In the genomic region with DNA sequence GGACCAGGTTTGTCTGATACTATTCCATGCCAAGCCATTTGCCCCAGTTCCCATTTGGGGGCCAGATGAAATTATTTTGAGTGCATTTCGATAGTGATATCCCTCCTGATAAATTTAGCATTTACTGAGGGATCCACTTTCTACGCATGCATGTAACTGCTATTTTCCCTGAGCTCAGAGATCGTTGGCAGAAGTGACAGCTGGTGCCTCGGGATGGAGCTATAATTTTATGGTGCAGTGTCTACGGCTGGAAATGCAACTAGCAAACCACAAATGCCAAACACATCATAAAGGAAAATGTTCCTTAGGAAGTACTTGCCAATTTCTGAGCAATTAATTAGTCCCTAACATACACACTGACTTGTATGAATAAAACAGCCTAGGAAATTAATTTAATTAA, we compare ENCODE assay signal across 21 cellular contexts.
DNase-seq lines count a peak whose midpoint lies in the region; ATAC-seq, FAIRE-seq and TF ChIP-seq lines count a peak whose summit lies in the region.
"Had no signal": no experiment of that assay in that cellular context is flagged by ENCODE, and none has a peak within 500 bp of the region (broad histone marks: within the 10 kb centered on the region; RNA-seq: fewer than 3 reads in every experiment).

No MANE protein-coding gene starts in this region.

- H3K36me3 ChIP-seq in neural cell (ENCODE audit: insufficient read depth, low read length): no peaks in the 10 kb centered on the region
- H3K36me3 ChIP-seq in lower lobe of right lung: no peaks in the 10 kb centered on the region
- H3K36me3 ChIP-seq in pancreas: no peaks in the 10 kb centered on the region

- DNase-seq in D721Med (ENCODE audit: insufficient read length, low spot score) (no peak), LHCN-M2 (ENCODE audit: low read depth) (peak; percentile 64), NCI-H82 treated with DMSO at 0.1 percent for 48 hours (lab: John Stamatoyannopoulos, UW; ENCODE audit: unreplicated experiment) (peak; percentile 50), lower lobe of right lung (no peak), pancreas (no peak), cerebellum (ENCODE audit: low spot score) (no peak)
- DNase-seq: ACHN; AML-193; CD4-positive, CD25-positive, alpha-beta regulatory T cell; H7; IMR-90; Karpas-422; MM.1S; NCI-H1092 treated with DMSO at 0.1 percent for 48 hours; NCI-H2029; NCI-H526; NK-92 treated with Interleukin-12 subunit alpha and Interleukin-12 subunit beta, amount 100 ng/mL, for 24 hours; SHP77; T-helper 17 cell had no signal

- no peaks in the 10 kb centered on the region for H4K20me1 ChIP-seq in neural cell (ENCODE audit: insufficient read depth)

- H3K9me2 ChIP-seq in neural cell (ENCODE audit: insufficient read depth, low read length): no peaks in the 10 kb centered on the region

- peak; percentile 45 for TF ChIP-seq RAD21 in neural cell (conservative IDR thresholded peaks at IDR 0.05)

- H3K9me3 ChIP-seq in neural cell (ENCODE audit: low read length) (no peaks in the 10 kb centered on the region), lower lobe of right lung (no peaks in the 10 kb centered on the region), pancreas (no peaks in the 10 kb centered on the region)

- peak; percentile 43 for TF ChIP-seq EP300 in neural cell (conservative IDR thresholded peaks at IDR 0.05; ENCODE audit: poor library complexity, severe bottlenecking)

- no peaks in the 10 kb centered on the region for H3F3A ChIP-seq in neural cell (ENCODE audit: insufficient read depth, low read length, poor library complexity, severe bottlenecking)

- WGBS in pancreas, 2 donors: 63 to 69% methylated on average over 5 of the region's 5 CpGs

- no peaks in the 10 kb centered on the region for H3K79me2 ChIP-seq in neural cell (replicated peaks; ENCODE audit: insufficient read depth, low read length)

- no peak overlapping the region for H3K4me2 ChIP-seq in neural cell (ENCODE audit: low read length)

- H3K4me3 ChIP-seq in neural cell (ENCODE audit: low read length) (peak overlapping the region; percentile 11), lower lobe of right lung (no peak overlapping the region), pancreas (no peak overlapping the region)

- H3K27ac ChIP-seq in neural cell (ENCODE audit: low read length) (peak overlapping the region; percentile 4), lower lobe of right lung (no peak overlapping the region), pancreas (no peak overlapping the region)

- H3K9ac ChIP-seq in neural cell (ENCODE audit: low read length): no peak overlapping the region

- intact Hi-C loops in lower lobe of right lung (cut with DNase I) (no loop called here), pancreas (cut with DNase I) (no loop called here)

- FAIRE-seq in D721Med (lab: Jason Lieb, UNC) (peak; percentile 74), pancreas (lab: Jason Lieb, UNC) (no peak)
- FAIRE-seq: GM12892 had no signal

- TF ChIP-seq CTCF in D721Med (IDR thresholded peaks at IDR 0.05; ENCODE audit: insufficient read depth, missing control alignments) (no peak), neural cell (IDR thresholded peaks at IDR 0.05; ENCODE audit: poor library complexity, severe bottlenecking) (peak; percentile 42), lower lobe of right lung (IDR thresholded peaks at IDR 0.05) (no peak), pancreas (IDR thresholded peaks at IDR 0.05) (no peak)

- H3K27me3 ChIP-seq in neural cell (ENCODE audit: insufficient read depth, low read depth, low read length) (no peaks in the 10 kb centered on the region), lower lobe of right lung (ENCODE audit: low read depth) (no peaks in the 10 kb centered on the region), pancreas (no peaks in the 10 kb centered on the region)

- ATAC-seq in lower lobe of right lung: no peak
- ATAC-seq in pancreas: no peak
- ATAC-seq: T-helper 17 cell had no signal

- H3K4me1 ChIP-seq in lower lobe of right lung: no peaks in the 10 kb centered on the region
- H3K4me1 ChIP-seq in pancreas: peaks cover 0 to 11% (median 4%) of the 10 kb centered on the region in 3 donors

- H2AFZ ChIP-seq in neural cell (ENCODE audit: low read depth, low read length): no peak overlapping the region

TF ChIP-seq in neural cell, 6 proteins besides CTCF, POLR2A, EP300 and RAD21:
- TF ChIP-seq POLR2AphosphoS5 (IDR thresholded peaks at IDR 0.05) (peak; percentile 45), SMC3 (conservative IDR thresholded peaks at IDR 0.05; ENCODE audit: poor library complexity) (peak; percentile 35)
- TF ChIP-seq, protein P1, sequence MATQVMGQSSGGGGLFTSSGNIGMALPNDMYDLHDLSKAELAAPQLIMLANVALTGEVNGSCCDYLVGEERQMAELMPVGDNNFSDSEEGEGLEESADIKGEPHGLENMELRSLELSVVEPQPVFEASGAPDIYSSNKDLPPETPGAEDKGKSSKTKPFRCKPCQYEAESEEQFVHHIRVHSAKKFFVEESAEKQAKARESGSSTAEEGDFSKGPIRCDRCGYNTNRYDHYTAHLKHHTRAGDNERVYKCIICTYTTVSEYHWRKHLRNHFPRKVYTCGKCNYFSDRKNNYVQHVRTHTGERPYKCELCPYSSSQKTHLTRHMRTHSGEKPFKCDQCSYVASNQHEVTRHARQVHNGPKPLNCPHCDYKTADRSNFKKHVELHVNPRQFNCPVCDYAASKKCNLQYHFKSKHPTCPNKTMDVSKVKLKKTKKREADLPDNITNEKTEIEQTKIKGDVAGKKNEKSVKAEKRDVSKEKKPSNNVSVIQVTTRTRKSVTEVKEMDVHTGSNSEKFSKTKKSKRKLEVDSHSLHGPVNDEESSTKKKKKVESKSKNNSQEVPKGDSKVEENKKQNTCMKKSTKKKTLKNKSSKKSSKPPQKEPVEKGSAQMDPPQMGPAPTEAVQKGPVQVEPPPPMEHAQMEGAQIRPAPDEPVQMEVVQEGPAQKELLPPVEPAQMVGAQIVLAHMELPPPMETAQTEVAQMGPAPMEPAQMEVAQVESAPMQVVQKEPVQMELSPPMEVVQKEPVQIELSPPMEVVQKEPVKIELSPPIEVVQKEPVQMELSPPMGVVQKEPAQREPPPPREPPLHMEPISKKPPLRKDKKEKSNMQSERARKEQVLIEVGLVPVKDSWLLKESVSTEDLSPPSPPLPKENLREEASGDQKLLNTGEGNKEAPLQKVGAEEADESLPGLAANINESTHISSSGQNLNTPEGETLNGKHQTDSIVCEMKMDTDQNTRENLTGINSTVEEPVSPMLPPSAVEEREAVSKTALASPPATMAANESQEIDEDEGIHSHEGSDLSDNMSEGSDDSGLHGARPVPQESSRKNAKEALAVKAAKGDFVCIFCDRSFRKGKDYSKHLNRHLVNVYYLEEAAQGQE (IDR thresholded peaks at IDR 0.05; ENCODE audit: borderline replicate concordance): no peak

Comparison
In these comparisons a context has a peak if more than half of its experiments do, and no peak if none do; other contexts are left out.
1. DNase-seq: peak in LHCN-M2 (single experiment) and NCI-H82 treated with DMSO at 0.1 percent for 48 hours (single experiment); none in D721Med (single experiment), lower lobe of right lung (single experiment), pancreas (0 of 6) and cerebellum (single experiment).